Comparison of ENCODE assay signal across 15 cellular contexts in genomic region chr17:72370819-72371218, GRCh38.
DNase-seq lines count a peak whose midpoint lies in the region; ATAC-seq and TF ChIP-seq lines count a peak whose summit lies in the region.
"Had no signal": no experiment of that assay in that cellular context is flagged by ENCODE, and none has a peak within 500 bp of the region (broad histone marks: within the 10 kb centered on the region; RNA-seq: fewer than 3 reads in every experiment).

No MANE protein-coding gene starts in this region.

- H3K4me1 Mint-ChIP-seq in MCF 10A (ENCODE audit: insufficient read depth, unreplicated experiment) (peaks cover 9% of the 10 kb centered on the region), Calu3 (ENCODE audit: low read depth, unreplicated experiment) (no peaks in the 10 kb centered on the region)

- no peak overlapping the region for H3K4me3 ChIP-seq in breast epithelium
- H3K4me3 ChIP-seq in fibroblast of pulmonary artery (replicated peaks; ENCODE audit: low read depth, low read length), result no peak overlapping the region
- H3K4me3 ChIP-seq: pancreas, testis had no signal

- no peak for ATAC-seq in left colon

- intact Hi-C loops in MCF 10A (cut with micrococcal nuclease), result no loop called here
- intact Hi-C loops in breast epithelium (cut with DNase I; ENCODE audit: low total_unique reads), result no loop called here
- intact Hi-C loops in Calu3 (cut with micrococcal nuclease; ENCODE audit: unreplicated experiment), result no loop called here
- intact Hi-C loops in left colon (cut with DNase I, micrococcal nuclease), result no loop called here

- no TSS peak for BruUV-seq in MCF 10A (replicated peaks; lab: Mats Ljungman, UMichigan)
- no TSS peak for BruUV-seq in Calu3 (replicated peaks; lab: Mats Ljungman, UMichigan)

- peak; percentile 83 for DNase-seq in MCF 10A (ENCODE audit: unreplicated experiment)
- no peak for DNase-seq in breast epithelium (ENCODE audit: low spot score in 2 of 2)
- DNase-seq in SW480 (ENCODE audit: low spot score), result peak; percentile 65
- DNase-seq in fibroblast of pulmonary artery (ENCODE audit: low read depth), result peak; percentile 55
- DNase-seq in AML-193 (lab: John Stamatoyannopoulos, UW), result no peak
- no peak for DNase-seq in Calu3
- DNase-seq in left colon, result no peak
- no peak for DNase-seq in NCI-H1930 (lab: John Stamatoyannopoulos, UW)
- DNase-seq: ACHN; activated naive CD4-positive, alpha-beta T cell treated with anti-CD3 and anti-CD28 coated beads for 36 hours; midbrain; NCI-H69; Right ventricle myocardium superior; testis had no signal

- POLR2A ChIA-PET in MCF 10A (lab: Yijun Ruan, JAX), result interaction anchor here (1.2 kb wide), 1 partner anchor 10 kb away, joined by 5 read pairs; no protein-coding TSS in a partner anchor

- CTCF ChIA-PET in MCF 10A (lab: Yijun Ruan, JAX) (interaction anchor here (0.5 kb wide), 1 partner anchor 108 kb away, joined by 3 read pairs; no protein-coding TSS in a partner anchor), Calu3 (lab: Charles Lee) (no interaction called here)

- H3K9me3 ChIP-seq in breast epithelium, result no peaks in the 10 kb centered on the region
- H3K9me3 ChIP-seq: pancreas, testis had no signal

- no peaks in the 10 kb centered on the region for H3K4me1 ChIP-seq in breast epithelium
- H3K4me1 ChIP-seq: pancreas, testis had no signal

- no peaks in the 10 kb centered on the region for H3K27me3 ChIP-seq in breast epithelium
- H3K27me3 ChIP-seq: pancreas, testis had no signal

- TF ChIP-seq CTCF in MCF 10A (IDR thresholded peaks at IDR 0.05; ENCODE audit: unreplicated experiment) (no peak), breast epithelium (IDR thresholded peaks at IDR 0.05) (no peak), fibroblast of pulmonary artery (IDR thresholded peaks at IDR 0.05; ENCODE audit: low read length, missing control alignments) (no peak), Calu3 (IDR thresholded peaks at IDR 0.05; ENCODE audit: unreplicated experiment) (no peak)

- H3K4me3 Mint-ChIP-seq in MCF 10A (ENCODE audit: unreplicated experiment), result no peak overlapping the region
- no peak overlapping the region for H3K4me3 Mint-ChIP-seq in Calu3 (ENCODE audit: low read depth, unreplicated experiment)
- H3K4me3 Mint-ChIP-seq: activated naive CD4-positive, alpha-beta T cell treated with anti-CD3 and anti-CD28 coated beads for 36 hours had no signal

- no peak overlapping the region for H3K27ac Mint-ChIP-seq in MCF 10A (ENCODE audit: low read depth, unreplicated experiment)
- no peak overlapping the region for H3K27ac Mint-ChIP-seq in Calu3 (ENCODE audit: unreplicated experiment)
- H3K27ac Mint-ChIP-seq: activated naive CD4-positive, alpha-beta T cell treated with anti-CD3 and anti-CD28 coated beads for 36 hours had no signal

- H3K27ac ChIP-seq in breast epithelium, result no peak overlapping the region
- H3K27ac ChIP-seq: pancreas, testis had no signal

- no peaks in the 10 kb centered on the region for H3K36me3 Mint-ChIP-seq in MCF 10A (ENCODE audit: insufficient read depth, unreplicated experiment)
- no peaks in the 10 kb centered on the region for H3K36me3 Mint-ChIP-seq in Calu3 (ENCODE audit: insufficient read depth, unreplicated experiment)

- TF ChIP-seq POLR2A in breast epithelium (IDR thresholded peaks at IDR 0.05), result no peak

- H3K36me3 ChIP-seq in breast epithelium, result no peaks in the 10 kb centered on the region
- H3K36me3 ChIP-seq: pancreas had no signal

- no peaks in the 10 kb centered on the region for H3K27me3 Mint-ChIP-seq in MCF 10A (ENCODE audit: insufficient read depth, unreplicated experiment)
- H3K27me3 Mint-ChIP-seq in Calu3 (ENCODE audit: unreplicated experiment), result no peaks in the 10 kb centered on the region

- H3K9me3 Mint-ChIP-seq in MCF 10A (ENCODE audit: unreplicated experiment), result no peaks in the 10 kb centered on the region
- H3K9me3 Mint-ChIP-seq in Calu3 (ENCODE audit: low read depth, unreplicated experiment), result no peaks in the 10 kb centered on the region
- H3K9me3 Mint-ChIP-seq: activated naive CD4-positive, alpha-beta T cell treated with anti-CD3 and anti-CD28 coated beads for 36 hours had no signal

Comparison
In these comparisons a context has a peak if more than half of its experiments do, and no peak if none do; other contexts are left out.
1. DNase-seq: peak in MCF 10A (single experiment), SW480 (single experiment) and fibroblast of pulmonary artery (single experiment); none in breast epithelium (0 of 2), AML-193 (0 of 2), Calu3 (single experiment), left colon (0 of 2) and NCI-H1930 (0 of 2).